ENCODE assay signal across 2 cellular contexts in genomic region chr5:172005708-172006377, GRCh38.
A peak's percentile ranks its signal among the peaks of the same experiment; 100 is the strongest.
TF ChIP-seq lines count a peak whose summit lies in the region.

No MANE protein-coding gene starts in this region.

TF ChIP-seq in WTC11, 78 proteins besides CTCF, POLR2A, EP300 and RAD21 (continued from another document):
- TF ChIP-seq, protein P1, sequence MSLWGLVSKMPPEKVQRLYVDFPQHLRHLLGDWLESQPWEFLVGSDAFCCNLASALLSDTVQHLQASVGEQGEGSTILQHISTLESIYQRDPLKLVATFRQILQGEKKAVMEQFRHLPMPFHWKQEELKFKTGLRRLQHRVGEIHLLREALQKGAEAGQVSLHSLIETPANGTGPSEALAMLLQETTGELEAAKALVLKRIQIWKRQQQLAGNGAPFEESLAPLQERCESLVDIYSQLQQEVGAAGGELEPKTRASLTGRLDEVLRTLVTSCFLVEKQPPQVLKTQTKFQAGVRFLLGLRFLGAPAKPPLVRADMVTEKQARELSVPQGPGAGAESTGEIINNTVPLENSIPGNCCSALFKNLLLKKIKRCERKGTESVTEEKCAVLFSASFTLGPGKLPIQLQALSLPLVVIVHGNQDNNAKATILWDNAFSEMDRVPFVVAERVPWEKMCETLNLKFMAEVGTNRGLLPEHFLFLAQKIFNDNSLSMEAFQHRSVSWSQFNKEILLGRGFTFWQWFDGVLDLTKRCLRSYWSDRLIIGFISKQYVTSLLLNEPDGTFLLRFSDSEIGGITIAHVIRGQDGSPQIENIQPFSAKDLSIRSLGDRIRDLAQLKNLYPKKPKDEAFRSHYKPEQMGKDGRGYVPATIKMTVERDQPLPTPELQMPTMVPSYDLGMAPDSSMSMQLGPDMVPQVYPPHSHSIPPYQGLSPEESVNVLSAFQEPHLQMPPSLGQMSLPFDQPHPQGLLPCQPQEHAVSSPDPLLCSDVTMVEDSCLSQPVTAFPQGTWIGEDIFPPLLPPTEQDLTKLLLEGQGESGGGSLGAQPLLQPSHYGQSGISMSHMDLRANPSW (CRISPR knock-in tag; conservative IDR thresholded peaks at IDR 0.05; ENCODE audit: low read depth) = no peak
- 0 out of 2 replicates have a peak, but pooled peaks have one; percentile 60 for TF ChIP-seq SMAD3 (CRISPR knock-in tag; IDR thresholded peaks at IDR 0.05; ENCODE audit: borderline replicate concordance)
- TF ChIP-seq MXD4 (CRISPR knock-in tag; IDR thresholded peaks at IDR 0.05; ENCODE audit: borderline replicate concordance) = no peak
- no peak for TF ChIP-seq ZNF396 (CRISPR knock-in tag; IDR thresholded peaks at IDR 0.05; ENCODE audit: borderline replicate concordance)
- TF ChIP-seq JUN (CRISPR knock-in tag; IDR thresholded peaks at IDR 0.05) = no peak
- TF ChIP-seq CREB1 (CRISPR knock-in tag; IDR thresholded peaks at IDR 0.05) = no peak
- TF ChIP-seq HMGA2 (CRISPR knock-in tag; IDR thresholded peaks at IDR 0.05) = no peak
- no peak for TF ChIP-seq ERG (CRISPR knock-in tag; IDR thresholded peaks at IDR 0.05)
- TF ChIP-seq, protein P2, sequence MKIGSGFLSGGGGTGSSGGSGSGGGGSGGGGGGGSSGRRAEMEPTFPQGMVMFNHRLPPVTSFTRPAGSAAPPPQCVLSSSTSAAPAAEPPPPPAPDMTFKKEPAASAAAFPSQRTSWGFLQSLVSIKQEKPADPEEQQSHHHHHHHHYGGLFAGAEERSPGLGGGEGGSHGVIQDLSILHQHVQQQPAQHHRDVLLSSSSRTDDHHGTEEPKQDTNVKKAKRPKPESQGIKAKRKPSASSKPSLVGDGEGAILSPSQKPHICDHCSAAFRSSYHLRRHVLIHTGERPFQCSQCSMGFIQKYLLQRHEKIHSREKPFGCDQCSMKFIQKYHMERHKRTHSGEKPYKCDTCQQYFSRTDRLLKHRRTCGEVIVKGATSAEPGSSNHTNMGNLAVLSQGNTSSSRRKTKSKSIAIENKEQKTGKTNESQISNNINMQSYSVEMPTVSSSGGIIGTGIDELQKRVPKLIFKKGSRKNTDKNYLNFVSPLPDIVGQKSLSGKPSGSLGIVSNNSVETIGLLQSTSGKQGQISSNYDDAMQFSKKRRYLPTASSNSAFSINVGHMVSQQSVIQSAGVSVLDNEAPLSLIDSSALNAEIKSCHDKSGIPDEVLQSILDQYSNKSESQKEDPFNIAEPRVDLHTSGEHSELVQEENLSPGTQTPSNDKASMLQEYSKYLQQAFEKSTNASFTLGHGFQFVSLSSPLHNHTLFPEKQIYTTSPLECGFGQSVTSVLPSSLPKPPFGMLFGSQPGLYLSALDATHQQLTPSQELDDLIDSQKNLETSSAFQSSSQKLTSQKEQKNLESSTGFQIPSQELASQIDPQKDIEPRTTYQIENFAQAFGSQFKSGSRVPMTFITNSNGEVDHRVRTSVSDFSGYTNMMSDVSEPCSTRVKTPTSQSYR (CRISPR knock-in tag; IDR thresholded peaks at IDR 0.05) = no peak
- TF ChIP-seq ESRRA (CRISPR knock-in tag; IDR thresholded peaks at IDR 0.05; ENCODE audit: borderline replicate concordance) = peak; percentile 54; the same call in 1 of the 2 replicates
- TF ChIP-seq, protein P3, sequence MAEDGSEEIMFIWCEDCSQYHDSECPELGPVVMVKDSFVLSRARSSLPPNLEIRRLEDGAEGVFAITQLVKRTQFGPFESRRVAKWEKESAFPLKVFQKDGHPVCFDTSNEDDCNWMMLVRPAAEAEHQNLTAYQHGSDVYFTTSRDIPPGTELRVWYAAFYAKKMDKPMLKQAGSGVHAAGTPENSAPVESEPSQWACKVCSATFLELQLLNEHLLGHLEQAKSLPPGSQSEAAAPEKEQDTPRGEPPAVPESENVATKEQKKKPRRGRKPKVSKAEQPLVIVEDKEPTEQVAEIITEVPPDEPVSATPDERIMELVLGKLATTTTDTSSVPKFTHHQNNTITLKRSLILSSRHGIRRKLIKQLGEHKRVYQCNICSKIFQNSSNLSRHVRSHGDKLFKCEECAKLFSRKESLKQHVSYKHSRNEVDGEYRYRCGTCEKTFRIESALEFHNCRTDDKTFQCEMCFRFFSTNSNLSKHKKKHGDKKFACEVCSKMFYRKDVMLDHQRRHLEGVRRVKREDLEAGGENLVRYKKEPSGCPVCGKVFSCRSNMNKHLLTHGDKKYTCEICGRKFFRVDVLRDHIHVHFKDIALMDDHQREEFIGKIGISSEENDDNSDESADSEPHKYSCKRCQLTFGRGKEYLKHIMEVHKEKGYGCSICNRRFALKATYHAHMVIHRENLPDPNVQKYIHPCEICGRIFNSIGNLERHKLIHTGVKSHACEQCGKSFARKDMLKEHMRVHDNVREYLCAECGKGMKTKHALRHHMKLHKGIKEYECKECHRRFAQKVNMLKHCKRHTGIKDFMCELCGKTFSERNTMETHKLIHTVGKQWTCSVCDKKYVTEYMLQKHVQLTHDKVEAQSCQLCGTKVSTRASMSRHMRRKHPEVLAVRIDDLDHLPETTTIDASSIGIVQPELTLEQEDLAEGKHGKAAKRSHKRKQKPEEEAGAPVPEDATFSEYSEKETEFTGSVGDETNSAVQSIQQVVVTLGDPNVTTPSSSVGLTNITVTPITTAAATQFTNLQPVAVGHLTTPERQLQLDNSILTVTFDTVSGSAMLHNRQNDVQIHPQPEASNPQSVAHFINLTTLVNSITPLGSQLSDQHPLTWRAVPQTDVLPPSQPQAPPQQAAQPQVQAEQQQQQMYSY (CRISPR knock-in tag; IDR thresholded peaks at IDR 0.05) = no peak

TF ChIP-seq in HepG2, 621 proteins besides CTCF, POLR2A, EP300 and RAD21 (continued from another document and continues in another):
- TF ChIP-seq, protein P4, sequence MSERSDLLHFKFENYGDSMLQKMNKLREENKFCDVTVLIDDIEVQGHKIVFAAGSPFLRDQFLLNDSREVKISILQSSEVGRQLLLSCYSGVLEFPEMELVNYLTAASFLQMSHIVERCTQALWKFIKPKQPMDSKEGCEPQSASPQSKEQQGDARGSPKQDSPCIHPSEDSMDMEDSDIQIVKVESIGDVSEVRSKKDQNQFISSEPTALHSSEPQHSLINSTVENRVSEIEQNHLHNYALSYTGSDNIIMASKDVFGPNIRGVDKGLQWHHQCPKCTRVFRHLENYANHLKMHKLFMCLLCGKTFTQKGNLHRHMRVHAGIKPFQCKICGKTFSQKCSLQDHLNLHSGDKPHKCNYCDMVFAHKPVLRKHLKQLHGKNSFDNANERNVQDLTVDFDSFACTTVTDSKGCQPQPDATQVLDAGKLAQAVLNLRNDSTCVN (CRISPR knock-in tag; IDR thresholded peaks at IDR 0.05; ENCODE audit: borderline replicate concordance) = peak; percentile 29; the same call in 1 of the 2 replicates
- TF ChIP-seq DMAP1 (CRISPR knock-in tag; IDR thresholded peaks at IDR 0.05) (peak; percentile 28; the same call in 1 of the 2 replicates), TCF12 (IDR thresholded peaks at IDR 0.05) (no peak), TCF12 (CRISPR knock-in tag; IDR thresholded peaks at IDR 0.05) (peak; percentile 42; the same call in 1 of the 2 replicates), MTA1 (CRISPR knock-in tag; IDR thresholded peaks at IDR 0.05; ENCODE audit: borderline replicate concordance) (0 out of 2 replicates have a peak, but pooled peaks have one; percentile 14), ZNF138 (CRISPR knock-in tag; IDR thresholded peaks at IDR 0.05; ENCODE audit: low read depth) (0 out of 2 replicates have a peak, but pooled peaks have one; percentile 1), ZNF577 (CRISPR knock-in tag; IDR thresholded peaks at IDR 0.05; ENCODE audit: borderline replicate concordance, low read depth) (no peak), SAP130 (CRISPR knock-in tag; IDR thresholded peaks at IDR 0.05; ENCODE audit: low read depth) (peak; percentile 7; the same call in 1 of the 2 replicates), ZNF225 (CRISPR knock-in tag; IDR thresholded peaks at IDR 0.05) (peak; percentile 53; the same call in 1 of the 2 replicates), KMT2A (CRISPR knock-in tag; IDR thresholded peaks at IDR 0.05) (0 out of 2 replicates have a peak, but pooled peaks have one; percentile 32), ZNF503 (CRISPR knock-in tag; IDR thresholded peaks at IDR 0.05) (0 out of 2 replicates have a peak, but pooled peaks have one; percentile 4), ASH2L (IDR thresholded peaks at IDR 0.05; ENCODE audit: insufficient read length, low read depth, low read length) (no peak), ZNF816 (CRISPR knock-in tag; IDR thresholded peaks at IDR 0.05; ENCODE audit: borderline replicate concordance) (0 out of 2 replicates have a peak, but pooled peaks have one; percentile 26), PHF8 (CRISPR knock-in tag; IDR thresholded peaks at IDR 0.05) (peak; percentile 69; the same call in 1 of the 2 replicates), MATR3 (CRISPR knock-in tag; IDR thresholded peaks at IDR 0.05) (no peak), ZNF280D (CRISPR knock-in tag; IDR thresholded peaks at IDR 0.05) (peak; percentile 13; the same call in 1 of the 2 replicates), REPIN1 (CRISPR knock-in tag; IDR thresholded peaks at IDR 0.05; ENCODE audit: borderline replicate concordance, low read depth) (0 out of 2 replicates have a peak, but pooled peaks have one; percentile 24), KAT8 (CRISPR knock-in tag; IDR thresholded peaks at IDR 0.05) (no peak), TGIF2 (CRISPR knock-in tag; IDR thresholded peaks at IDR 0.05) (0 out of 2 replicates have a peak, but pooled peaks have one; percentile 45), ZNF136 (CRISPR knock-in tag; IDR thresholded peaks at IDR 0.05; ENCODE audit: low read depth) (peak; percentile 12; the same call in 1 of the 2 replicates)
- TF ChIP-seq, protein P5, sequence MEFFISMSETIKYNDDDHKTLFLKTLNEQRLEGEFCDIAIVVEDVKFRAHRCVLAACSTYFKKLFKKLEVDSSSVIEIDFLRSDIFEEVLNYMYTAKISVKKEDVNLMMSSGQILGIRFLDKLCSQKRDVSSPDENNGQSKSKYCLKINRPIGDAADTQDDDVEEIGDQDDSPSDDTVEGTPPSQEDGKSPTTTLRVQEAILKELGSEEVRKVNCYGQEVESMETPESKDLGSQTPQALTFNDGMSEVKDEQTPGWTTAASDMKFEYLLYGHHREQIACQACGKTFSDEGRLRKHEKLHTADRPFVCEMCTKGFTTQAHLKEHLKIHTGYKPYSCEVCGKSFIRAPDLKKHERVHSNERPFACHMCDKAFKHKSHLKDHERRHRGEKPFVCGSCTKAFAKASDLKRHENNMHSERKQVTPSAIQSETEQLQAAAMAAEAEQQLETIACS (CRISPR knock-in tag; IDR thresholded peaks at IDR 0.05) = no peak
- TF ChIP-seq, protein P6, sequence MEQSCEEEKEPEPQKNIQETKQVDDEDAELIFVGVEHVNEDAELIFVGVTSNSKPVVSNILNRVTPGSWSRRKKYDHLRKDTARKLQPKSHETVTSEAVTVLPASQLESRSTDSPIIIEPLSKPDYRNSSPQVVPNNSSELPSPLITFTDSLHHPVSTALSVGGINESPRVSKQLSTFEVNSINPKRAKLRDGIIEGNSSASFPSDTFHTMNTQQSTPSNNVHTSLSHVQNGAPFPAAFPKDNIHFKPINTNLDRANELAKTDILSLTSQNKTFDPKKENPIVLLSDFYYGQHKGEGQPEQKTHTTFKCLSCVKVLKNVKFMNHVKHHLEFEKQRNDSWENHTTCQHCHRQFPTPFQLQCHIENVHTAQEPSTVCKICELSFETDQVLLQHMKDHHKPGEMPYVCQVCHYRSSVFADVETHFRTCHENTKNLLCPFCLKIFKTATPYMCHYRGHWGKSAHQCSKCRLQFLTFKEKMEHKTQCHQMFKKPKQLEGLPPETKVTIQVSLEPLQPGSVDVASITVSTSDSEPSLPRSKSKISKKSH (CRISPR knock-in tag; IDR thresholded peaks at IDR 0.05; ENCODE audit: borderline replicate concordance) = 0 out of 2 replicates have a peak, but pooled peaks have one; percentile 9
- TF ChIP-seq, protein P7, sequence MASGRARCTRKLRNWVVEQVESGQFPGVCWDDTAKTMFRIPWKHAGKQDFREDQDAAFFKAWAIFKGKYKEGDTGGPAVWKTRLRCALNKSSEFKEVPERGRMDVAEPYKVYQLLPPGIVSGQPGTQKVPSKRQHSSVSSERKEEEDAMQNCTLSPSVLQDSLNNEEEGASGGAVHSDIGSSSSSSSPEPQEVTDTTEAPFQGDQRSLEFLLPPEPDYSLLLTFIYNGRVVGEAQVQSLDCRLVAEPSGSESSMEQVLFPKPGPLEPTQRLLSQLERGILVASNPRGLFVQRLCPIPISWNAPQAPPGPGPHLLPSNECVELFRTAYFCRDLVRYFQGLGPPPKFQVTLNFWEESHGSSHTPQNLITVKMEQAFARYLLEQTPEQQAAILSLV (CRISPR knock-in tag; IDR thresholded peaks at IDR 0.05; ENCODE audit: borderline replicate concordance) = 0 out of 2 replicates have a peak, but pooled peaks have one; percentile 17
- TF ChIP-seq, protein P8, sequence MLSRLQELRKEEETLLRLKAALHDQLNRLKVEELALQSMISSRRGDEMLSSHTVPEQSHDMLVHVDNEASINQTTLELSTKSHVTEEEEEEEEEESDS (CRISPR knock-in tag; IDR thresholded peaks at IDR 0.05; ENCODE audit: borderline replicate concordance) = no peak
- TF ChIP-seq, protein P9, sequence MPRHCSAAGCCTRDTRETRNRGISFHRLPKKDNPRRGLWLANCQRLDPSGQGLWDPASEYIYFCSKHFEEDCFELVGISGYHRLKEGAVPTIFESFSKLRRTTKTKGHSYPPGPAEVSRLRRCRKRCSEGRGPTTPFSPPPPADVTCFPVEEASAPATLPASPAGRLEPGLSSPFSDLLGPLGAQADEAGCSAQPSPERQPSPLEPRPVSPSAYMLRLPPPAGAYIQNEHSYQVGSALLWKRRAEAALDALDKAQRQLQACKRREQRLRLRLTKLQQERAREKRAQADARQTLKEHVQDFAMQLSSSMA (CRISPR knock-in tag; IDR thresholded peaks at IDR 0.05) = 0 out of 2 replicates have a peak, but pooled peaks have one; percentile 3
